Comparison of ENCODE assay signal across 7 cellular contexts in the genomic region with DNA sequence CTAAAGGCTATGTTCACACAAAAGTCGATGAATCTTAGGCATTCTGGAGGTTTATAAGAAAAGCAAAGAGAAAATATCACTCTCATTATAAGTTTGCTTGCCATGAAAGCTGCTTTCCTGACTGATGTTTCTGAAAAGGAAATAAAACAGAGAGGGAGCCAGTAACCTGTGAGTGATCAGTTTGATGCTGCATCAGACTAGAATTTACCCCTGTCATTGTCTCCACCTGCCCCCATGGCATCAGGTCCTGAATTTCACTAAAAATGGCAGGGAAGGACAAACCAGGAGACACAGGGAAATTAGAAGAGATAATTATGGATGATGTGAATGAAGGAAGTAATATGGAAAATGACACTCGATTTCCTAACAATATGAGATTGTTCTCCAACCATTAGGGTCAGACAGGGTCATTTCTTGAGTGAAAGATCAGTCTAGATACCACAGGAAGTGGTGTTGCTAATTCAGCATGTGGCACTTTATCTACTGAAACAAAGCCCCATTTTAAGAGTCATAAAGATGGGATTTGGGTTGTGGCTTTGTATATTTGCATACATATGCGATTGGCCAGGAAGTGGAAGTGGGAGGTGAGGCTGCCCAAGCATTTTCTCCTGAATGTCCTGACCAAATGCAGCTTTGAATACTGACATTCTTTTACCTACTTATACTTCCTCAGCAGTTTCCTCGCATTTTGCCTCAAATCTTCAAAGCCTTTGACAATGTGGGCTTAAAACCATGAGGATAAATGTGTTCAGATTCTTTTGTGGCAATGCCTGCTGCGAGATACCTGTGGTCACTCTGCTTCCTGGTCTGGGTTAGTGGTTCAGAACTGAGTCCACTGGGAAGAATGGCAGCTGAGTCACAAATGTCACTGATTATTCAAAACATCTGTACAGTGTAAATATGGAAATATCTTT.
A peak's percentile ranks its signal among the peaks of the same experiment; 100 is the strongest.
DNase-seq lines count a peak whose midpoint lies in the region; ATAC-seq lines count a peak whose summit lies in the region.

No MANE protein-coding gene starts in this region.

- DNase-seq in GM19238 (ENCODE audit: insufficient read length, low spot score) (peak; percentile 7), OCI-M1 (lab: John Stamatoyannopoulos, UW) (peak; percentile 57), non-pigmented ciliary epithelial cell (ENCODE audit: low read depth) (peak; percentile 30), NCI-H128 (lab: John Stamatoyannopoulos, UW; ENCODE audit: unreplicated experiment) (no peak)
- no peak for DNase-seq in stimulated activated CD8-positive, alpha-beta memory T cell treated with anti-CD3 and anti-CD28 coated beads, Interleukin-4, amount 100 ng/mL, for 48 hours
- DNase-seq in stimulated activated CD4-positive, alpha-beta T cell treated with anti-CD3 and anti-CD28 coated beads, Interleukin-4, amount 100 ng/mL, for 4 hours, result no peak

- peak; percentile 91 for ATAC-seq in HG02884 (IDR thresholded peaks at IDR 0.05; ENCODE audit: unreplicated experiment)

Comparison
In these comparisons a context has a peak if more than half of its experiments do, and no peak if none do; other contexts are left out.
1. DNase-seq: peak in GM19238 (single experiment), OCI-M1 (single experiment) and non-pigmented ciliary epithelial cell (single experiment); none in NCI-H128 (single experiment), stimulated activated CD8-positive, alpha-beta memory T cell treated with anti-CD3 and anti-CD28 coated beads, Interleukin-4, amount 100 ng/mL, for 48 hours (single experiment) and stimulated activated CD4-positive, alpha-beta T cell treated with anti-CD3 and anti-CD28 coated beads, Interleukin-4, amount 100 ng/mL, for 4 hours (0 of 2).